Comparison of ENCODE assay signal across 13 cellular contexts in genomic region chr9:93297659-93298497, GRCh38.
DNase-seq lines count a peak whose midpoint lies in the region; ATAC-seq and TF ChIP-seq lines count a peak whose summit lies in the region.
"Had no signal": no experiment of that assay in that cellular context is flagged by ENCODE, and none has a peak within 500 bp of the region (broad histone marks: within the 10 kb centered on the region; RNA-seq: fewer than 3 reads in every experiment).

No MANE protein-coding gene starts in this region.

- H3K9me3 Mint-ChIP-seq in activated naive CD4-positive, alpha-beta T cell treated with anti-CD3 and anti-CD28 coated beads, Interleukin-2, amount 50 U/mL, for 24 hours = no peaks in the 10 kb centered on the region
- H3K9me3 Mint-ChIP-seq in endodermal cell = no peaks in the 10 kb centered on the region

- TF ChIP-seq POLR2A in spleen (IDR thresholded peaks at IDR 0.05) = no peak

- intact Hi-C loops in spleen (cut with DNase I; ENCODE audit: low total_unique reads) = no loop called here

- DNase-seq in activated naive CD4-positive, alpha-beta T cell (lab: John Stamatoyannopoulos, UW) = no peak
- peak; percentile 48 for DNase-seq in NCI-H1105 treated with DMSO at 0.1 percent for 48 hours (lab: John Stamatoyannopoulos, UW)
- DNase-seq in endodermal cell = peak; percentile 75
- DNase-seq in spleen = peak; percentile 58
- DNase-seq in KBM-7 = no peak
- no peak for DNase-seq in SKM-1 (lab: John Stamatoyannopoulos, UW; ENCODE audit: unreplicated experiment)
- DNase-seq: effector memory CD4-positive, alpha-beta T cell; NCI-H1436 treated with DMSO at 0.1 percent for 48 hours; nucleus accumbens had no signal

- H3K27ac Mint-ChIP-seq in activated naive CD4-positive, alpha-beta T cell treated with anti-CD3 and anti-CD28 coated beads, Interleukin-2, amount 50 U/mL, for 24 hours = peak overlapping the region; percentile 85
- H3K27ac Mint-ChIP-seq in endodermal cell = no peak overlapping the region

- H3K4me1 ChIP-seq in endodermal cell (ENCODE audit: control insufficient read depth, insufficient read depth, low read length) (no peaks in the 10 kb centered on the region), spleen (peaks cover 6 to 36% (median 18%) of the 10 kb centered on the region in 6 donors)
- H3K4me1 ChIP-seq: HAP-1 had no signal

- H3K9ac ChIP-seq in endodermal cell (ENCODE audit: extremely low read depth, low read length, poor library complexity, severe bottlenecking) = no peak overlapping the region

- H3K4me3 ChIP-seq in endodermal cell (ENCODE audit: low read length) = no peak overlapping the region
- H3K4me3 ChIP-seq in spleen = no peak overlapping the region
- H3K4me3 ChIP-seq: HAP-1, Peyer's patch had no signal

- H3K27ac ChIP-seq in endodermal cell (ENCODE audit: low read depth, low read length) (no peak overlapping the region), spleen (no peak overlapping the region)

- in situ Hi-C loops in KBM-7 (cut with MboI; ENCODE audit: low pct_unique_long_range_greater_than_20kb, low sequenced_read_pairs) = no loop called here

- TF ChIP-seq CTCF in endodermal cell (conservative IDR thresholded peaks at IDR 0.05) = peak; percentile 47
- no peak for TF ChIP-seq CTCF in spleen (IDR thresholded peaks at IDR 0.05 in 8 of 11, conservative IDR thresholded peaks at IDR 0.05 in 3 of 11)

- H3K27me3 Mint-ChIP-seq in activated naive CD4-positive, alpha-beta T cell treated with anti-CD3 and anti-CD28 coated beads, Interleukin-2, amount 50 U/mL, for 24 hours = no peaks in the 10 kb centered on the region
- no peaks in the 10 kb centered on the region for H3K27me3 Mint-ChIP-seq in endodermal cell (ENCODE audit: insufficient read depth)

- no peaks in the 10 kb centered on the region for H3K36me3 Mint-ChIP-seq in activated naive CD4-positive, alpha-beta T cell treated with anti-CD3 and anti-CD28 coated beads, Interleukin-2, amount 50 U/mL, for 24 hours
- no peaks in the 10 kb centered on the region for H3K36me3 Mint-ChIP-seq in endodermal cell (ENCODE audit: low read depth)

- no peak for ATAC-seq in GM19397 (IDR thresholded peaks at IDR 0.05; ENCODE audit: unreplicated experiment)

- peaks cover 25% of the 10 kb centered on the region for H3K4me1 Mint-ChIP-seq in activated naive CD4-positive, alpha-beta T cell treated with anti-CD3 and anti-CD28 coated beads, Interleukin-2, amount 50 U/mL, for 24 hours
- H3K4me1 Mint-ChIP-seq in endodermal cell = peaks cover 1% of the 10 kb centered on the region

- 87 to 94% methylated on average over 18 to 33 of the region's 33 CpGs for WGBS in endodermal cell (ENCODE audit: insufficient coverage in 1 of 2, insufficient read length in 1 of 2), 2 experiments
- 70 to 80% (median 78%) methylated on average over 19 to 33 of the region's 33 CpGs for WGBS in spleen, 5 donors

- H3K27me3 ChIP-seq in endodermal cell (ENCODE audit: control insufficient read depth, insufficient read depth, low read length, poor library complexity, severe bottlenecking) (no peaks in the 10 kb centered on the region), spleen (replicated peaks in 1 of 7) (peaks cover 0 to 15% (median 0%) of the 10 kb centered on the region in 7 donors)
- H3K27me3 ChIP-seq: Peyer's patch had no signal

- H3K9me3 ChIP-seq in endodermal cell (ENCODE audit: control insufficient read depth, low read length) = no peaks in the 10 kb centered on the region
- H3K9me3 ChIP-seq in spleen = no peaks in the 10 kb centered on the region
- H3K9me3 ChIP-seq: HAP-1, Peyer's patch had no signal

- no peak overlapping the region for H3K4me3 Mint-ChIP-seq in activated naive CD4-positive, alpha-beta T cell treated with anti-CD3 and anti-CD28 coated beads, Interleukin-2, amount 50 U/mL, for 24 hours
- no peak overlapping the region for H3K4me3 Mint-ChIP-seq in endodermal cell

- H3K36me3 ChIP-seq in endodermal cell (ENCODE audit: control insufficient read depth, insufficient read depth, low read length) (no peaks in the 10 kb centered on the region), spleen (no peaks in the 10 kb centered on the region)

Comparison
In these comparisons a context has a peak if more than half of its experiments do, and no peak if none do; other contexts are left out.
1. DNase-seq: peak in NCI-H1105 treated with DMSO at 0.1 percent for 48 hours (single experiment), endodermal cell (single experiment) and spleen (single experiment); none in activated naive CD4-positive, alpha-beta T cell (0 of 4), KBM-7 (single experiment) and SKM-1 (single experiment).